Comparison of ENCODE assay signal across 32 cellular contexts in genomic region chr3:141064255-141064926, GRCh38. TPM values are rescaled to one million over a fixed set of nuclear protein-coding genes. Genes with fewer than 3 reads are reported as not detected.
DNase-seq lines count a peak whose midpoint lies in the region; ATAC-seq, FAIRE-seq and TF ChIP-seq lines count a peak whose summit lies in the region.
"Had no signal": no experiment of that assay in that cellular context is flagged by ENCODE, and none has a peak within 500 bp of the region (broad histone marks: within the 10 kb centered on the region; RNA-seq: fewer than 3 reads in every experiment).

No MANE protein-coding gene starts in this region.

- no peaks in the 10 kb centered on the region for H3K27me3 ChIP-seq in DND-41 (ENCODE audit: insufficient read depth, low read length, poor library complexity)
- H3K27me3 ChIP-seq in H1 (replicated peaks in 1 of 4; ENCODE audit: control insufficient read depth in 3 of 4, extremely low read depth in 1 of 4, insufficient read depth in 3 of 4, low read length in 3 of 4) = peaks cover 0 to 5% (median 3%) of the 10 kb centered on the region in 4 experiments; a peak in 4 of 7 replicates
- H3K27me3 ChIP-seq in right cardiac atrium (ENCODE audit: control insufficient read depth, insufficient read depth) = no peaks in the 10 kb centered on the region
- H3K27me3 ChIP-seq in trophoblast cell (ENCODE audit: insufficient read depth, low read length) = no peaks in the 10 kb centered on the region
- H3K27me3 ChIP-seq in neuronal stem cell (ENCODE audit: control insufficient read depth in 3 of 3, insufficient read depth in 3 of 3, low read depth in 1 of 3, low read length in 3 of 3) = no peaks in the 10 kb centered on the region
- H3K27me3 ChIP-seq: esophagus muscularis mucosa, left lung, Peyer's patch, vagina had no signal

- 0 out of 2 replicates have a peak overlapping the region, but pooled peaks have one; percentile 37 for H2BK15ac ChIP-seq in H1 (ENCODE audit: low read length)
- no peak overlapping the region for H2BK15ac ChIP-seq in neuronal stem cell (ENCODE audit: low read length)

- H3K27ac ChIP-seq in DND-41 (ENCODE audit: low read length) = peak overlapping the region; percentile 80
- no peak overlapping the region for H3K27ac ChIP-seq in H1 (ENCODE audit: low read depth, low read length)
- no peak overlapping the region for H3K27ac ChIP-seq in right cardiac atrium (ENCODE audit: low read length)
- H3K27ac ChIP-seq in trophoblast cell (ENCODE audit: low read depth, low read length) = no peak overlapping the region
- no peak overlapping the region for H3K27ac ChIP-seq in neuronal stem cell (replicated peaks; ENCODE audit: low read length)
- H3K27ac ChIP-seq: A549, esophagus muscularis mucosa, foreskin keratinocyte, Peyer's patch, SJSA1, vagina had no signal

- H3K4me3 ChIP-seq in DND-41 (ENCODE audit: low read depth in 1 of 2, low read length in 2 of 2) = peak overlapping the region in 1 of 2 experiments; percentile 45; a peak in 1 of 4 replicates
- no peak overlapping the region for H3K4me3 ChIP-seq in H1 (ENCODE audit: extremely low read depth in 1 of 4, insufficient read depth in 2 of 4, low read depth in 3 of 4, low read length in 4 of 4)
- H3K4me3 ChIP-seq in right cardiac atrium (ENCODE audit: low read length) = no peak overlapping the region
- no peak overlapping the region for H3K4me3 ChIP-seq in trophoblast cell (ENCODE audit: low read depth, low read length)
- H3K4me3 ChIP-seq in neuronal stem cell (ENCODE audit: low read length in 2 of 2) = no peak overlapping the region
- H3K4me3 ChIP-seq: A549, esophagus muscularis mucosa, left lung, Peyer's patch, SJSA1, vagina had no signal

- H3K4me1 ChIP-seq in DND-41 (ENCODE audit: insufficient read depth, low read length) = peaks cover 29% of the 10 kb centered on the region
- peaks cover 0 to 9% (median 2%) of the 10 kb centered on the region in 4 experiments; a peak in 4 of 7 replicates for H3K4me1 ChIP-seq in H1 (replicated peaks in 1 of 4; ENCODE audit: control insufficient read depth in 3 of 4, insufficient read depth in 4 of 4, low read length in 3 of 4)
- H3K4me1 ChIP-seq in right cardiac atrium (ENCODE audit: control insufficient read depth, insufficient read depth, low read length) = no peaks in the 10 kb centered on the region
- peaks cover 12 to 14% of the 10 kb centered on the region in 2 experiments for H3K4me1 ChIP-seq in trophoblast cell (ENCODE audit: control insufficient read depth in 1 of 2, insufficient read depth in 2 of 2, low read length in 2 of 2)
- H3K4me1 ChIP-seq in neuronal stem cell (ENCODE audit: control insufficient read depth in 2 of 2, insufficient read depth in 1 of 2, low read depth in 1 of 2, low read length in 2 of 2) = peaks cover 2 to 11% of the 10 kb centered on the region in 2 donors
- H3K4me1 ChIP-seq: A549, foreskin keratinocyte, left lung, Peyer's patch, SJSA1, vagina had no signal

- H3K18ac ChIP-seq in H1 (ENCODE audit: extremely low read depth, low read length) (no peak overlapping the region), trophoblast cell (ENCODE audit: low read length) (no peak overlapping the region), neuronal stem cell (ENCODE audit: low read length) (no peak overlapping the region)

- H3K23ac ChIP-seq in H1 (ENCODE audit: insufficient read length) = no peak overlapping the region
- no peak overlapping the region for H3K23ac ChIP-seq in trophoblast cell (ENCODE audit: low read length)
- H3K23ac ChIP-seq in neuronal stem cell (ENCODE audit: low read depth, low read length, poor library complexity) = no peak overlapping the region

- H4K20me1 ChIP-seq in DND-41 (ENCODE audit: insufficient read depth, low read length) (0 out of 2 replicates have a peak, but pooled peaks cover 4% of the 10 kb centered on the region), H1 (replicated peaks in 1 of 2; ENCODE audit: control insufficient read depth in 1 of 2, insufficient read depth in 2 of 2, low read length in 2 of 2) (peaks cover 0 to 5% of the 10 kb centered on the region in 2 experiments)

- no peak for TF ChIP-seq RAD21 in H1 (IDR thresholded peaks at IDR 0.05 in 1 of 2, conservative IDR thresholded peaks at IDR 0.05 in 1 of 2; ENCODE audit: low read depth in 2 of 2, low read length in 2 of 2)

- no peak overlapping the region for H3K56ac ChIP-seq in H1 (replicated peaks; ENCODE audit: insufficient read length, low read depth, low read length)

- intact Hi-C loops in right cardiac atrium (cut with DNase I) = no loop called here

- H3K9me3 ChIP-seq in DND-41 (ENCODE audit: insufficient read depth, low read length, severe bottlenecking) (no peaks in the 10 kb centered on the region), H1 (ENCODE audit: insufficient read depth in 2 of 2, low read depth in 1 of 2, low read length in 1 of 2) (0 out of 4 replicates have a peak, but pooled peaks cover 0 to 2% of the 10 kb centered on the region in 2 experiments), right cardiac atrium (ENCODE audit: control insufficient read depth, low read length) (no peaks in the 10 kb centered on the region), trophoblast cell (ENCODE audit: insufficient read depth, low read depth, low read length) (peaks cover 4% of the 10 kb centered on the region), neuronal stem cell (replicated peaks in 1 of 2; ENCODE audit: control insufficient read depth in 2 of 2, insufficient read depth in 1 of 2, low read depth in 1 of 2, low read length in 2 of 2) (peaks cover 0 to 12% of the 10 kb centered on the region in 2 donors)
- H3K9me3 ChIP-seq: A549, esophagus muscularis mucosa, left lung, Peyer's patch, SJSA1, vagina had no signal

- H2BK12ac ChIP-seq in H1 (ENCODE audit: low read depth, low read length) (peak overlapping the region; percentile 42; the same call in 1 of the 2 replicates), trophoblast cell (ENCODE audit: low read length) (no peak overlapping the region), neuronal stem cell (ENCODE audit: low read length) (no peak overlapping the region)

- DNase-seq in DND-41 = no peak
- DNase-seq in H1 (ENCODE audit: low read depth in 1 of 2, low spot score in 2 of 2) = peak in 1 of 2 experiments; percentile 24
- no peak for DNase-seq in right cardiac atrium
- DNase-seq in trophoblast cell = no peak
- DNase-seq in neuronal stem cell (ENCODE audit: low spot score) = no peak
- no peak for DNase-seq in GOT3 (lab: John Stamatoyannopoulos, UW)
- no peak for DNase-seq in GM19240 (ENCODE audit: insufficient read length, low spot score)
- DNase-seq: activated CD4-positive, alpha-beta memory T cell treated with anti-CD3 and anti-CD28 coated beads for 36 hours; activated naive CD4-positive, alpha-beta T cell treated with anti-CD3 and anti-CD28 coated beads, Interleukin-2, amount 50 U/mL, for 16 hours; amygdala; cortex of kidney; DMS53; foreskin keratinocyte; left lung; midbrain; NCI-H1417; NCI-H2081 treated with DMSO at 0.1 percent for 48 hours; NCI-H226; Peyer's patch; posterior cingulate gyrus; stimulated activated naive CD4-positive, alpha-beta T cell treated with Interleukin-2 at 50 U/mL for 16 hours; T-cell had no signal

- H3K9ac ChIP-seq in DND-41 (ENCODE audit: low read depth, low read length) (peak overlapping the region; percentile 46), H1 (replicated peaks in 1 of 4; ENCODE audit: extremely low read depth in 1 of 4, low read depth in 3 of 4, low read length in 3 of 4) (no peak overlapping the region), trophoblast cell (ENCODE audit: low read length) (no peak overlapping the region), neuronal stem cell (ENCODE audit: low read depth, low read length, poor library complexity) (no peak overlapping the region)

- H3K36me3 ChIP-seq in DND-41 (ENCODE audit: insufficient read depth, low read length) = peaks cover 41% of the 10 kb centered on the region
- H3K36me3 ChIP-seq in H1 (ENCODE audit: control insufficient read depth in 2 of 4, insufficient read depth in 4 of 4, low read length in 3 of 4) = peaks cover 0 to 10% (median 0%) of the 10 kb centered on the region in 4 experiments; a peak in 1 of 8 replicates
- peaks cover 9% of the 10 kb centered on the region in 2 experiments for H3K36me3 ChIP-seq in trophoblast cell (ENCODE audit: control insufficient read depth in 1 of 2, insufficient read depth in 2 of 2, low read length in 2 of 2)
- peaks cover 4 to 86% of the 10 kb centered on the region in 2 donors for H3K36me3 ChIP-seq in neuronal stem cell (replicated peaks in 1 of 2; ENCODE audit: control insufficient read depth in 2 of 2, insufficient read depth in 2 of 2, low read length in 2 of 2)
- H3K36me3 ChIP-seq: esophagus muscularis mucosa, left lung, Peyer's patch, SJSA1, vagina had no signal

- H2AFZ ChIP-seq in DND-41 (ENCODE audit: low read depth, low read length) (peak overlapping the region; percentile 59; the same call in 1 of the 2 replicates), H1 (ENCODE audit: low read length) (no peak overlapping the region), trophoblast cell (ENCODE audit: insufficient read depth, low read length, poor library complexity) (no peak overlapping the region), neuronal stem cell (ENCODE audit: low read length) (no peak overlapping the region)

- H3K79me1 ChIP-seq in H1 (ENCODE audit: low read depth, low read length) (no peaks in the 10 kb centered on the region; the same call in 1 of the 2 replicates), trophoblast cell (ENCODE audit: low read length) (no peaks in the 10 kb centered on the region), neuronal stem cell (ENCODE audit: low read depth, low read length) (no peaks in the 10 kb centered on the region)

- TF ChIP-seq CTCF in DND-41 (IDR thresholded peaks at IDR 0.05; ENCODE audit: borderline replicate concordance, extremely low read depth, low read length, poor library complexity, severe bottlenecking) = no peak
- TF ChIP-seq CTCF in H1 (IDR thresholded peaks at IDR 0.05; ENCODE audit: control extremely low read depth in 1 of 3, insufficient read depth in 1 of 3, low read depth in 1 of 3, low read length in 3 of 3) = no peak

- no peak for TF ChIP-seq EP300 in H1 (IDR thresholded peaks at IDR 0.05; ENCODE audit: borderline replicate concordance in 1 of 2, low read depth in 2 of 2, low read length in 2 of 2)

- H3K4me2 ChIP-seq in DND-41 (ENCODE audit: insufficient read depth, low read length) = peak overlapping the region; percentile 64
- no peak overlapping the region for H3K4me2 ChIP-seq in H1 (ENCODE audit: insufficient read depth in 1 of 2, low read depth in 2 of 2, low read length in 2 of 2)
- H3K4me2 ChIP-seq in trophoblast cell (ENCODE audit: low read length) = no peak overlapping the region
- no peak overlapping the region for H3K4me2 ChIP-seq in neuronal stem cell (ENCODE audit: insufficient read depth, low read length, poor library complexity, severe bottlenecking)
- H3K4me2 ChIP-seq: A549 had no signal

- H3K79me2 ChIP-seq in DND-41 (ENCODE audit: insufficient read depth, low read length) (peaks cover 59% of the 10 kb centered on the region), H1 (ENCODE audit: control insufficient read depth in 1 of 2, insufficient read depth in 2 of 2, low read length in 2 of 2) (peaks cover 0 to 8% of the 10 kb centered on the region in 2 experiments; a peak in 2 of 4 replicates), trophoblast cell (ENCODE audit: control insufficient read depth, insufficient read depth, low read length, poor library complexity) (peaks cover 15% of the 10 kb centered on the region)

- H3K14ac ChIP-seq in H1 (ENCODE audit: insufficient read length) = no peak overlapping the region
- H3K14ac ChIP-seq in trophoblast cell (ENCODE audit: low read length) = no peak overlapping the region
- no peak overlapping the region for H3K14ac ChIP-seq in neuronal stem cell (ENCODE audit: low read length)

- no peak overlapping the region for H4K5ac ChIP-seq in H1 (ENCODE audit: insufficient read length, low read depth, low read length)

- no peak overlapping the region for H4K8ac ChIP-seq in H1 (ENCODE audit: extremely low read depth, insufficient read depth, low read length)
- no peak overlapping the region for H4K8ac ChIP-seq in trophoblast cell (ENCODE audit: low read depth, low read length)
- no peak overlapping the region for H4K8ac ChIP-seq in neuronal stem cell (ENCODE audit: low read depth, low read length)

- ATAC-seq in DND-41 (ENCODE audit: insufficient read depth, low read depth) = no peak
- peak; percentile 47 to 55 for ATAC-seq in right cardiac atrium
- no peak for ATAC-seq in HG03280 (IDR thresholded peaks at IDR 0.05; ENCODE audit: unreplicated experiment)
- ATAC-seq: A549; activated CD4-positive, CD25-positive, alpha-beta regulatory T cell treated with anti-CD3 and anti-CD28 coated beads, Interleukin-2, amount 50 U/mL, for 24 hours; foreskin keratinocyte; left lung; T-cell had no signal

- 88% methylated on average over 6 of the region's 6 CpGs; no CpG with 5 or more reads in 1 of the 2 experiments for WGBS in H1 (ENCODE audit: extremely low coverage in 1 of 2, insufficient coverage in 1 of 2, insufficient read length in 1 of 2, insufficient replicate concordance in 2 of 2, low coverage in 1 of 2, low lambda C conversion rate in 2 of 2, missing lambda C conversion rate in 1 of 2), 2 experiments
- 65% methylated on average over 6 of the region's 6 CpGs for WGBS in right cardiac atrium
- WGBS in trophoblast cell (ENCODE audit: extremely low coverage, insufficient coverage, insufficient read length) = no CpG with 5 or more reads among the region's 6 CpGs
- no CpG with 5 or more reads among the region's 6 CpGs for WGBS in neuronal stem cell (ENCODE audit: extremely low coverage in 2 of 2, insufficient read length in 2 of 2, insufficient replicate concordance in 1 of 2), 2 donors

- H3K23me2 ChIP-seq in H1 (ENCODE audit: low read depth, low read length) = no peaks in the 10 kb centered on the region

- H2BK5ac ChIP-seq in H1 (ENCODE audit: low read depth, low read length) (no peak overlapping the region), trophoblast cell (ENCODE audit: low read depth, low read length, poor library complexity) (no peak overlapping the region), neuronal stem cell (ENCODE audit: low read length) (no peak overlapping the region)

- no peak overlapping the region; the same call in 1 of the 2 replicates for H2AK5ac ChIP-seq in H1 (ENCODE audit: low read depth, low read length)
- H2AK5ac ChIP-seq in trophoblast cell (ENCODE audit: low read length) = peak overlapping the region; percentile 26
- no peak overlapping the region for H2AK5ac ChIP-seq in neuronal stem cell (ENCODE audit: low read depth, low read length)

- CTCF ChIA-PET in H1 (lab: Charles Lee; ENCODE audit: partially characterized antibody) = interaction anchor here (0.8 to 29.1 kb wide), 7 partner anchors 15 to 65 kb away, joined by 3 to 333 read pairs (median 4); partner anchors contain the start of gene SPSB4

- TF ChIP-seq POLR2A in H1 (IDR thresholded peaks at IDR 0.05; ENCODE audit: control extremely low read depth in 1 of 2, low read depth in 2 of 2, low read length in 2 of 2) = no peak

- FAIRE-seq in H1 (lab: Jason Lieb, UNC) = no peak
- FAIRE-seq: A549, bronchial epithelial cell, G401.6, HTR-8/SVneo had no signal

- no peak overlapping the region for H2BK120ac ChIP-seq in H1 (replicated peaks; ENCODE audit: low read depth, low read length)
- no peak overlapping the region for H2BK120ac ChIP-seq in trophoblast cell (ENCODE audit: insufficient read depth, low read length, poor library complexity)
- H2BK120ac ChIP-seq in neuronal stem cell (ENCODE audit: low read depth, low read length) = no peak overlapping the region

- H4K91ac ChIP-seq in H1 (replicated peaks; ENCODE audit: insufficient read length, low read length) (no peak overlapping the region), trophoblast cell (ENCODE audit: low read depth, low read length) (no peak overlapping the region), neuronal stem cell (ENCODE audit: low read depth, low read length, poor library complexity) (no peak overlapping the region)

- H4K12ac ChIP-seq in trophoblast cell (ENCODE audit: low read depth, low read length) = no peak overlapping the region

- H3K4ac ChIP-seq in H1 (replicated peaks; ENCODE audit: insufficient read length, low read depth, low read length) (no peak overlapping the region), trophoblast cell (ENCODE audit: low read depth, low read length) (peak overlapping the region; percentile 42), neuronal stem cell (ENCODE audit: low read length) (no peak overlapping the region)

- POLR2A ChIA-PET in H1 (lab: Charles Lee; ENCODE audit: partially characterized antibody) = interaction anchor here (0.8 to 1.4 kb wide), 2 partner anchors 12 to 31 kb away, joined by 3 read pairs; no protein-coding TSS in a partner anchor

- no peak overlapping the region for H2BK20ac ChIP-seq in H1 (ENCODE audit: low read length)

RNA-seq across cellular contexts. Expression of gene SPSB4, which starts 13.2 kb away (rescaled TPM):
- total RNA-seq in H1 (2021; fragmentation: NEBNext Ultra II Directional; extraction: Animal tissue kit (Norgen Biotek cat#: 25700)) = 17.2 and 18.1 TPM in 2 replicates
- polyA plus RNA-seq in H1 (2011; rRNA removed) (15.1 and 17.6 TPM in 2 replicates), right cardiac atrium (6.9 TPM)
- 16.5 TPM for polyA plus RNA-seq in H1 (2011; cell fraction: cytosol; rRNA removed)
- polyA plus RNA-seq in H1 (2011; cell fraction: nucleus; rRNA removed) = 15.4 TPM
- 16.7 to 20.2 TPM (median 19.5 TPM) in 4 replicates for polyA plus RNA-seq in H1 (2012, experiment 1 of 2)
- polyA plus RNA-seq in H1 (2012, experiment 2 of 2) = 30.9 TPM
- polyA plus RNA-seq in H1 (2013, experiment 1 of 2) = 12.7 TPM
- 13.3 TPM for polyA plus RNA-seq in H1 (2013, experiment 2 of 2)
- polyA minus RNA-seq in H1 (2011; rRNA and poly(A)+ RNA removed) = 12.9 and 17.0 TPM in 2 replicates
- 8.6 TPM for polyA minus RNA-seq in H1 (2011; cell fraction: cytosol; rRNA and poly(A)+ RNA removed)
- polyA minus RNA-seq in H1 (2011; cell fraction: nucleus; rRNA and poly(A)+ RNA removed) = 18.7 TPM
- total RNA-seq in right cardiac atrium = 1 to 10 TPM; 1.1 to 9.7 (median 5.4) TPM
- 19.8 and 20.9 TPM in 2 replicates for polyA plus RNA-seq in trophoblast cell (2013)
- 19.8 TPM for polyA plus RNA-seq in neuronal stem cell (2013, experiment 1 of 2)
- polyA plus RNA-seq in neuronal stem cell (2013, experiment 2 of 2) = 19.2 TPM
- total RNA-seq: activated CD4-positive, alpha-beta memory T cell treated with anti-CD3 and anti-CD28 coated beads for 36 hours; foreskin keratinocyte; naive thymus-derived CD4-positive, alpha-beta T cell; T-cell had no signal
- polyA plus RNA-seq: naive thymus-derived CD4-positive, alpha-beta T cell had no signal

Comparison
In these comparisons a context has a peak if more than half of its experiments do, and no peak if none do; other contexts are left out.
1. ATAC-seq: peak in right cardiac atrium (2 of 2); none in DND-41 (single experiment) and HG03280 (single experiment).